ENCODE assay signal across 16 cellular contexts in the genomic region with DNA sequence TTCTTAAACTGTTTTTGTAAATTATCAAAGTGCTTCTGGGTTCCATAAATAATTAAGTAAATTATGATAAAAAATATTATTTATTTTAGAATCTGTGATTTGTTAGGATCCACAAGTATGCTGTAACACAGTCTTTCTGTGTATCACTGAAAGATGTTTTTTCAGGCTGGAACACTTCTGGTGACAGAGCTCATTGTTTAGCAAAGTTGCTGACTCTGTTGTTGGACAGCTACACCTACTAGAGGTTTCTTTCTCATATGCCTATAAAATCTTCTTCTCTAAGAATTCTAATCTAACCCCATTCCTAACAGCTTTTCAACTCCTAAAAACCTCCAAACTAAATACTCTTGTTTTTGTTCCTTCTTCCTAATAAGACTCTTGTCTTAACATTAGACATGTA.
A peak's percentile ranks its signal among the peaks of the same experiment; 100 is the strongest.
DNase-seq lines count a peak whose midpoint lies in the region; ATAC-seq, FAIRE-seq and TF ChIP-seq lines count a peak whose summit lies in the region.
"Had no signal": no experiment of that assay in that cellular context is flagged by ENCODE, and none has a peak within 500 bp of the region (broad histone marks: within the 10 kb centered on the region; RNA-seq: fewer than 3 reads in every experiment).

No MANE protein-coding gene starts in this region.

- no peak for TF ChIP-seq CTCF in endothelial cell (IDR thresholded peaks at IDR 0.05; ENCODE audit: unreplicated experiment)

- DNase-seq in H54 (ENCODE audit: insufficient read length, low spot score) (no peak), endothelial cell (ENCODE audit: low spot score) (no peak), pons (ENCODE audit: low spot score) (peak; percentile 49)
- DNase-seq in stimulated activated CD4-positive, alpha-beta T cell treated with anti-CD3 and anti-CD28 coated beads, Interleukin-4, amount 100 ng/mL, for 4 hours: no peak
- no peak for DNase-seq in activated CD4-positive, alpha-beta T cell treated with anti-CD3 and anti-CD28 coated beads, Interleukin-2, amount 50 U/mL, for 4 hours
- DNase-seq: Calu3; CD4-positive, alpha-beta memory T cell; DMS79 treated with DMSO at 0.1 percent for 48 hours; GF-D8; GM23248; H7; HFFc6 had no signal

- H3K27ac Mint-ChIP-seq in endothelial cell (ENCODE audit: unreplicated experiment): peak overlapping the region; percentile 22
- H3K27ac Mint-ChIP-seq: CD14-positive monocyte; CD4-positive, alpha-beta memory T cell; HFFc6 had no signal

- no peak for ATAC-seq in GM21381 (IDR thresholded peaks at IDR 0.05; ENCODE audit: unreplicated experiment)
- ATAC-seq: HCT116, K562 had no signal

- peaks cover 7% of the 10 kb centered on the region for H3K4me1 Mint-ChIP-seq in endothelial cell (ENCODE audit: unreplicated experiment)
- H3K4me1 Mint-ChIP-seq: CD14-positive monocyte; CD4-positive, alpha-beta memory T cell had no signal

- peak; percentile 15 for FAIRE-seq in H54 (lab: Jason Lieb, UNC)
- FAIRE-seq: K562 had no signal

- no peaks in the 10 kb centered on the region for H3K36me3 Mint-ChIP-seq in endothelial cell (ENCODE audit: low read depth, unreplicated experiment)
- H3K36me3 Mint-ChIP-seq: CD14-positive monocyte; CD4-positive, alpha-beta memory T cell had no signal

- peaks cover 2% of the 10 kb centered on the region for H3K27me3 Mint-ChIP-seq in endothelial cell (ENCODE audit: unreplicated experiment)
- H3K27me3 Mint-ChIP-seq: CD4-positive, alpha-beta memory T cell had no signal

- H3K9me3 Mint-ChIP-seq in endothelial cell (ENCODE audit: unreplicated experiment): no peaks in the 10 kb centered on the region
- H3K9me3 Mint-ChIP-seq: CD4-positive, alpha-beta memory T cell had no signal

- H3K4me3 Mint-ChIP-seq in endothelial cell (ENCODE audit: unreplicated experiment): no peak overlapping the region
- H3K4me3 Mint-ChIP-seq: CD14-positive monocyte; CD4-positive, alpha-beta memory T cell; HFFc6 had no signal

- TF ChIP-seq POLR2A in H54 (IDR thresholded peaks at IDR 0.05; ENCODE audit: low read depth, low read length): no peak
